Comparison of ENCODE assay signal across 26 cellular contexts in the genomic region with DNA sequence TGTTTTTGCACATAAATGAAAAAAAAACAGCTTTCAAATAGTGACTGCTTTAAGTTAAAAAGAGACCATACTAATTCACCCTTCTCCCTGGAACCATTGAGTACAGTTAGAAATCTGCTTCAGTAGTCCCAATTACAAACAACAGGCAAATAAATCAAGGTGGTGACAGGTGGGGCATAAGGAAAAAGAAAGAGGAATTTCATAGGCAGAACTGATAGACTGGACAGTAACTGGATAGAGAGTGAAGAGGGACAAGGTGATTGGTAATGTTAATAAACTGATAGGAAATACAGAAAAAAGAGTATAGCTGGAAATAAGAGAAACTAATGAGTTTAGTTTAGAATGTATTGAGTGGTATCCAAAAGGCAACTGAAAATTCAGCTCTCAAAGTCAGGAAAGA.
"Had no signal": no experiment of that assay in that cellular context is flagged by ENCODE, and none has a peak within 500 bp of the region (broad histone marks: within the 10 kb centered on the region; RNA-seq: fewer than 3 reads in every experiment).

No MANE protein-coding gene starts in this region.

- FAIRE-seq: islet of Langerhans, urothelium cell line had no signal

- H3K9me3 ChIP-seq: gastrocnemius medialis had no signal

- H3K36me3 ChIP-seq: esophagus muscularis mucosa, gastrocnemius medialis, heart right ventricle, spleen had no signal

- ATAC-seq: effector memory CD8-positive, alpha-beta T cell; gastrocnemius medialis; heart right ventricle; psoas muscle; sciatic nerve had no signal

- H3K4me3 ChIP-seq: esophagus muscularis mucosa, gastrocnemius medialis, heart right ventricle, left ventricle myocardium inferior, lung, psoas muscle, spleen, stomach had no signal

- DNase-seq: effector memory CD8-positive, alpha-beta T cell; gastrocnemius medialis; heart right ventricle; hypothalamus; kidney glomerular epithelial cell; left ventricle myocardium inferior; mesenchymal stem cell; naive B cell; nephron progenitor cell; psoas muscle; retina; spleen; stimulated activated CD4-positive, alpha-beta T cell treated with anti-CD3 and anti-CD28 coated beads, Interleukin-15, amount 100 ng/mL, for 24 hours; stimulated activated CD4-positive, alpha-beta T cell treated with anti-CD3 and anti-CD28 coated beads, Interleukin-1b, Interleukin-23, amount 100 ng/mL, for 48 hours; stimulated activated CD4-positive, alpha-beta T cell treated with anti-CD3 and anti-CD28 coated beads, Interleukin-4, amount 100 ng/mL, for 4 hours; stimulated activated naive CD4-positive, alpha-beta T cell; stomach; substantia nigra had no signal

- H3K4me3 Mint-ChIP-seq: dendritic cell treated with granulocyte-macrophage colony-stimulating factor and Interleukin-4, amounts not matched to agents 40 ng/mL and 50 ng/mL, for 4 days; effector memory CD8-positive, alpha-beta T cell; naive B cell; nephron progenitor cell; type B pancreatic cell had no signal

- H3K4me1 ChIP-seq: esophagus muscularis mucosa, gastrocnemius medialis, heart right ventricle, left ventricle myocardium inferior, psoas muscle, spleen had no signal

- H3K27ac Mint-ChIP-seq: dendritic cell treated with granulocyte-macrophage colony-stimulating factor and Interleukin-4, amounts not matched to agents 40 ng/mL and 50 ng/mL, for 4 days; effector memory CD8-positive, alpha-beta T cell; nephron progenitor cell; type B pancreatic cell had no signal

- H3K27me3 Mint-ChIP-seq: dendritic cell treated with granulocyte-macrophage colony-stimulating factor and Interleukin-4, amounts not matched to agents 40 ng/mL and 50 ng/mL, for 4 days; effector memory CD8-positive, alpha-beta T cell; type B pancreatic cell had no signal

- H3K27ac ChIP-seq: epithelial cell of prostate, esophagus muscularis mucosa, gastrocnemius medialis, heart right ventricle, left ventricle myocardium inferior, psoas muscle, spleen had no signal

- H3K36me3 Mint-ChIP-seq: type B pancreatic cell had no signal

- H3K9me3 Mint-ChIP-seq: dendritic cell treated with granulocyte-macrophage colony-stimulating factor and Interleukin-4, amounts not matched to agents 40 ng/mL and 50 ng/mL, for 4 days; effector memory CD8-positive, alpha-beta T cell; type B pancreatic cell had no signal

- H3K27me3 ChIP-seq: esophagus muscularis mucosa, gastrocnemius medialis, heart right ventricle, spleen, stomach had no signal

- H3K4me1 Mint-ChIP-seq: naive B cell, nephron progenitor cell had no signal
